8 cellular contexts compared by ENCODE assay signal in the genomic region with DNA sequence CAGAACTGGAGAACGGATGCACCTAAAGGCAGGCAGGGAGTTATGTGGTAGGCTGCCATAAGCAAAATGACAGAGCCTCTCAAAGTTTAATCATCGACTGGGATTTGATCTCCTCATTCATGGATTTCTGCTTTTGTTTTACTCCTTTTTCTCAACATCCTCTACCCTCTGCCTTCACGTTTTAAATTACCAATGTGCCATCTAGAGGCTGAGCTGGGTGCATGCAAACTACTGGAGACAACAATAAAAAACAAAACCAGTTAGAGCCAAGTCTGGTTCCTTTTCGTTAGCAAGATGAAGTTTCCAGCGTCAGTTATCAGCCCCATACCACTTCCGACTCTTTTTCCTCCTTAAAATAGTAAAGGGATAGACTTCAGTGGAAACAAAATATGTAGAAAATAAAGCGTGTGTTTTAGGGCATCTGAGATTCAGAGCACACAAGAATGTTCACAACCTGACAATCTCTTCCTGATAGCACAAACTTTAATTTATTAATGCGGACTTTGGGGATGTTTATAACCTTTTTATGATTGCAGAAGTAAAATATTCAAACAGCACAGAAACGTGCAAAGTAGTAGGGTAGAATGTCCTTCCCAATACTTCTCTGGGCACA.
DNase-seq lines count a peak whose midpoint lies in the region; ATAC-seq, FAIRE-seq and TF ChIP-seq lines count a peak whose summit lies in the region.

No MANE protein-coding gene starts in this region.

- TF ChIP-seq CTCF in GM10266 (IDR thresholded peaks at IDR 0.05; ENCODE audit: control insufficient read depth, insufficient read depth, low read depth, missing control alignments) = peak; percentile 33
- peak in 2 of 3 experiments; percentile 48 to 64; a peak in 2 of 4 replicates for TF ChIP-seq CTCF in H1 (IDR thresholded peaks at IDR 0.05; ENCODE audit: control extremely low read depth in 1 of 3, insufficient read depth in 1 of 3, low read depth in 1 of 3, low read length in 3 of 3)
- TF ChIP-seq CTCF in vagina (IDR thresholded peaks at IDR 0.05) = peak in 1 of 3 experiments; percentile 26

- H3K79me1 ChIP-seq in H1 (ENCODE audit: low read depth, low read length) = no peaks in the 10 kb centered on the region
- no peaks in the 10 kb centered on the region for H3K79me1 ChIP-seq in trophoblast cell (ENCODE audit: low read length)

- H3K9me3 ChIP-seq in H1 (ENCODE audit: insufficient read depth in 2 of 2, low read depth in 1 of 2, low read length in 1 of 2) (no peaks in the 10 kb centered on the region), trophoblast cell (ENCODE audit: insufficient read depth, low read depth, low read length) (no peaks in the 10 kb centered on the region), vagina (no peaks in the 10 kb centered on the region)

- no peak for TF ChIP-seq EP300 in H1 (IDR thresholded peaks at IDR 0.05; ENCODE audit: borderline replicate concordance in 1 of 2, low read depth in 2 of 2, low read length in 2 of 2)

- H2BK120ac ChIP-seq in H1 (replicated peaks; ENCODE audit: low read depth, low read length) = no peak overlapping the region
- peak overlapping the region; percentile 8 for H2BK120ac ChIP-seq in trophoblast cell (ENCODE audit: insufficient read depth, low read length, poor library complexity)

- POLR2A ChIA-PET in H1 (lab: Charles Lee; ENCODE audit: partially characterized antibody) = no interaction called here

- no peak for DNase-seq in GM10266 (ENCODE audit: extremely low spot score)
- peak; percentile 40 for DNase-seq in NCI-H748 treated with DMSO at 0.1 percent for 48 hours (lab: John Stamatoyannopoulos, UW)
- no peak for DNase-seq in H1 (ENCODE audit: low read depth in 1 of 2, low spot score in 2 of 2)
- DNase-seq in trophoblast cell = peak in 1 of 2 donors; percentile 57
- DNase-seq in NCI-H2107 (lab: John Stamatoyannopoulos, UW) = no peak
- no peak for DNase-seq in vagina (ENCODE audit: extremely low spot score in 2 of 2)

- no peak overlapping the region for H4K5ac ChIP-seq in H1 (ENCODE audit: insufficient read length, low read depth, low read length)

- H2AK5ac ChIP-seq in H1 (ENCODE audit: low read depth, low read length) = no peak overlapping the region
- no peak overlapping the region for H2AK5ac ChIP-seq in trophoblast cell (ENCODE audit: low read length)

- H2AFZ ChIP-seq in H1 (ENCODE audit: low read length) (no peak overlapping the region), trophoblast cell (ENCODE audit: insufficient read depth, low read length, poor library complexity) (no peak overlapping the region)

- ATAC-seq in HG03439 (IDR thresholded peaks at IDR 0.05; ENCODE audit: unreplicated experiment) (no peak), HG03571 (IDR thresholded peaks at IDR 0.05; ENCODE audit: unreplicated experiment) (no peak)

- H3K23ac ChIP-seq in H1 (ENCODE audit: insufficient read length) (no peak overlapping the region), trophoblast cell (ENCODE audit: low read length) (no peak overlapping the region)

- intact Hi-C loops in vagina (cut with DNase I) = no loop called here

- no peak overlapping the region for H4K8ac ChIP-seq in H1 (ENCODE audit: extremely low read depth, insufficient read depth, low read length)
- H4K8ac ChIP-seq in trophoblast cell (ENCODE audit: low read depth, low read length) = no peak overlapping the region

- H3K4ac ChIP-seq in H1 (replicated peaks; ENCODE audit: insufficient read length, low read depth, low read length) (no peak overlapping the region), trophoblast cell (ENCODE audit: low read depth, low read length) (no peak overlapping the region)

- H3K56ac ChIP-seq in H1 (replicated peaks; ENCODE audit: insufficient read length, low read depth, low read length) = no peak overlapping the region

- 0 out of 2 replicates have a peak, but pooled peaks cover 2% of the 10 kb centered on the region for H3K23me2 ChIP-seq in H1 (ENCODE audit: low read depth, low read length)

- H3K27ac ChIP-seq in H1 (ENCODE audit: low read depth, low read length) = no peak overlapping the region
- no peak overlapping the region for H3K27ac ChIP-seq in trophoblast cell (ENCODE audit: low read depth, low read length)
- H3K27ac ChIP-seq in vagina = no peak overlapping the region

- CTCF ChIA-PET in H1 (lab: Charles Lee; ENCODE audit: partially characterized antibody) = interaction anchor here (0.7 to 2.6 kb wide), 8 partner anchors 10 to 80 kb away, joined by 3 to 15 read pairs (median 4); no protein-coding TSS in a partner anchor

- H3K79me2 ChIP-seq in H1 (ENCODE audit: control insufficient read depth in 1 of 2, insufficient read depth in 2 of 2, low read length in 2 of 2) = no peaks in the 10 kb centered on the region
- no peaks in the 10 kb centered on the region for H3K79me2 ChIP-seq in trophoblast cell (ENCODE audit: control insufficient read depth, insufficient read depth, low read length, poor library complexity)

- H4K20me1 ChIP-seq in H1 (replicated peaks in 1 of 2; ENCODE audit: control insufficient read depth in 1 of 2, insufficient read depth in 2 of 2, low read length in 2 of 2) = no peaks in the 10 kb centered on the region

- peak overlapping the region; percentile 46; the same call in 1 of the 2 replicates for H2BK5ac ChIP-seq in H1 (ENCODE audit: low read depth, low read length)
- H2BK5ac ChIP-seq in trophoblast cell (ENCODE audit: low read depth, low read length, poor library complexity) = no peak overlapping the region

- no peak overlapping the region for H2BK15ac ChIP-seq in H1 (ENCODE audit: low read length)

- H3K27me3 ChIP-seq in H1 (replicated peaks in 1 of 4; ENCODE audit: control insufficient read depth in 3 of 4, extremely low read depth in 1 of 4, insufficient read depth in 3 of 4, low read length in 3 of 4) (no peaks in the 10 kb centered on the region), trophoblast cell (ENCODE audit: insufficient read depth, low read length) (no peaks in the 10 kb centered on the region), vagina (no peaks in the 10 kb centered on the region)

- H3K14ac ChIP-seq in H1 (ENCODE audit: insufficient read length) (no peak overlapping the region), trophoblast cell (ENCODE audit: low read length) (no peak overlapping the region)

- H3K18ac ChIP-seq in H1 (ENCODE audit: extremely low read depth, low read length) (no peak overlapping the region), trophoblast cell (ENCODE audit: low read length) (no peak overlapping the region)

- H3K4me3 ChIP-seq in H1 (ENCODE audit: extremely low read depth in 1 of 4, insufficient read depth in 2 of 4, low read depth in 3 of 4, low read length in 4 of 4) (no peak overlapping the region), trophoblast cell (ENCODE audit: low read depth, low read length) (no peak overlapping the region), vagina (no peak overlapping the region)

- H4K91ac ChIP-seq in H1 (replicated peaks; ENCODE audit: insufficient read length, low read length) (no peak overlapping the region), trophoblast cell (ENCODE audit: low read depth, low read length) (peak overlapping the region; percentile 36)

- peak; percentile 52 to 54 for TF ChIP-seq RAD21 in H1 (IDR thresholded peaks at IDR 0.05 in 1 of 2, conservative IDR thresholded peaks at IDR 0.05 in 1 of 2; ENCODE audit: low read depth in 2 of 2, low read length in 2 of 2)

- no peak overlapping the region for H2BK20ac ChIP-seq in H1 (ENCODE audit: low read length)

- H3K9ac ChIP-seq in H1 (replicated peaks in 1 of 4; ENCODE audit: extremely low read depth in 1 of 4, low read depth in 3 of 4, low read length in 3 of 4) (no peak overlapping the region), trophoblast cell (ENCODE audit: low read length) (no peak overlapping the region)

- H3K4me1 ChIP-seq in H1 (replicated peaks in 1 of 4; ENCODE audit: control insufficient read depth in 3 of 4, insufficient read depth in 4 of 4, low read length in 3 of 4) (peaks cover 0 to 3% (median 0%) of the 10 kb centered on the region in 4 experiments; a peak in 4 of 7 replicates), trophoblast cell (ENCODE audit: control insufficient read depth in 1 of 2, insufficient read depth in 2 of 2, low read length in 2 of 2) (no peaks in the 10 kb centered on the region), vagina (no peaks in the 10 kb centered on the region)

- no peak overlapping the region for H3K4me2 ChIP-seq in H1 (ENCODE audit: insufficient read depth in 1 of 2, low read depth in 2 of 2, low read length in 2 of 2)
- no peak overlapping the region for H3K4me2 ChIP-seq in trophoblast cell (ENCODE audit: low read length)

- 68% methylated on average over 9 of the region's 9 CpGs; no CpG with 5 or more reads in 1 of the 2 experiments for WGBS in H1 (ENCODE audit: extremely low coverage in 1 of 2, insufficient coverage in 1 of 2, insufficient read length in 1 of 2, insufficient replicate concordance in 2 of 2, low coverage in 1 of 2, low lambda C conversion rate in 2 of 2, missing lambda C conversion rate in 1 of 2), 2 experiments
- WGBS in trophoblast cell (ENCODE audit: extremely low coverage, insufficient coverage, insufficient read length) = no CpG with 5 or more reads among the region's 9 CpGs

- no peak for TF ChIP-seq POLR2A in H1 (IDR thresholded peaks at IDR 0.05; ENCODE audit: control extremely low read depth in 1 of 2, low read depth in 2 of 2, low read length in 2 of 2)
- no peak for TF ChIP-seq POLR2A in vagina (IDR thresholded peaks at IDR 0.05)

- H3K36me3 ChIP-seq in H1 (ENCODE audit: control insufficient read depth in 2 of 4, insufficient read depth in 4 of 4, low read length in 3 of 4) (peaks cover 5 to 24% (median 10%) of the 10 kb centered on the region in 4 experiments; a peak in 6 of 8 replicates), trophoblast cell (ENCODE audit: control insufficient read depth in 1 of 2, insufficient read depth in 2 of 2, low read length in 2 of 2) (peaks cover 23 to 31% of the 10 kb centered on the region in 2 experiments), vagina (no peaks in the 10 kb centered on the region)

- peak; percentile 91 for FAIRE-seq in H1 (lab: Jason Lieb, UNC)

- H2BK12ac ChIP-seq in H1 (ENCODE audit: low read depth, low read length) = no peak overlapping the region
- peak overlapping the region; percentile 25 for H2BK12ac ChIP-seq in trophoblast cell (ENCODE audit: low read length)

- no peak overlapping the region for H4K12ac ChIP-seq in trophoblast cell (ENCODE audit: low read depth, low read length)

TF ChIP-seq in H1, 55 proteins besides CTCF, POLR2A, EP300 and RAD21 (continues in another document):
- TF ChIP-seq CBX8 (IDR thresholded peaks at IDR 0.05; ENCODE audit: borderline replicate concordance, low read depth, low read length) = no peak
- TF ChIP-seq FOSL1 (IDR thresholded peaks at IDR 0.05; ENCODE audit: insufficient read depth, low read depth, low read length) = no peak
- TF ChIP-seq EGR1 (IDR thresholded peaks at IDR 0.05; ENCODE audit: borderline replicate concordance, low read depth, low read length) = no peak
- TF ChIP-seq CBX5 (IDR thresholded peaks at IDR 0.05; ENCODE audit: low read depth, low read length) = no peak
- TF ChIP-seq TCF12 (IDR thresholded peaks at IDR 0.05; ENCODE audit: low read depth, low read length) = no peak
- TF ChIP-seq SP1 (IDR thresholded peaks at IDR 0.05; ENCODE audit: low read depth, low read length) = no peak
- TF ChIP-seq HDAC2 (IDR thresholded peaks at IDR 0.05; ENCODE audit: borderline replicate concordance in 1 of 2, low read depth in 2 of 2, low read length in 2 of 2) = no peak
- no peak for TF ChIP-seq HDAC6 (IDR thresholded peaks at IDR 0.05; ENCODE audit: low read depth, low read length)
